In the genomic region with DNA sequence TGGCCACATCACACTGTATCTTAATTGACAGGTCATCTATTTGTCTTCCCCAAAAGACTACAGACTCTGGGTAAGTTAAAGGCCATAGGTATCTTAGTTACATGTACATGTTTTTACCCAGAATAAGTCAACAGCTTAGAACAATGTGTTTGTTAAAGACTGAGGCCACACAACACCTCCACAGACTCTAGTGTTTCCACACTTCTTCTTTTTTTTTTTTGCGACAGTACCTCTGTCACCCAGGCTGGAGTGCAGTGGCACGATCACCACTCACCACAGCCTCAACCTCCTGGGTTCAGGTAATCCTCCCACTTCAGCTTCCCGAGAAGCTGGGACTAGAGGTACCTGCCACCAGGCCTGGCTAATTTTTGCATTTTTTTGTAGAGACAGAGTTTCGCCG, we compare ENCODE assay signal across 10 cellular contexts. TPM values are rescaled to one million over a fixed set of nuclear protein-coding genes. Genes with fewer than 3 reads are reported as not detected.
DNase-seq lines count a peak whose midpoint lies in the region; ATAC-seq and TF ChIP-seq lines count a peak whose summit lies in the region.
"Had no signal": no experiment of that assay in that cellular context is flagged by ENCODE, and none has a peak within 500 bp of the region (broad histone marks: within the 10 kb centered on the region; RNA-seq: fewer than 3 reads in every experiment).

No MANE protein-coding gene starts in this region.

- peaks cover 25% of the 10 kb centered on the region for H3K36me3 ChIP-seq in left ventricle myocardium inferior
- no peaks in the 10 kb centered on the region for H3K36me3 ChIP-seq in hepatocyte (replicated peaks; ENCODE audit: insufficient read depth, low read depth)
- peaks cover 5 to 35% (median 13%) of the 10 kb centered on the region in 3 donors for H3K36me3 ChIP-seq in tibial artery

- POLR2A ChIA-PET in T-cell (lab: Charles Lee), result interaction anchor here in 1 of 2 donors (0.6 to 0.7 kb wide), 3 partner anchors 21 to 483 kb away, joined by 5 to 8 read pairs (median 5); no protein-coding TSS in a partner anchor

- CTCF ChIA-PET in T-cell (lab: Charles Lee), result interaction anchor here in 1 of 2 donors (5.5 kb wide), 1 partner anchor 17 kb away, joined by 49 read pairs; a partner anchor contains a TSS

- intact Hi-C loops in left ventricle myocardium inferior (cut with micrococcal nuclease) (no loop called here), Right ventricle myocardium superior (cut with DNase I) (no loop called here), tibial artery (cut with DNase I; ENCODE audit: low total_unique reads) (loop anchor here (5.0 to 10.0 kb wide), 3 partner anchors 36 to 1628 kb away; a partner anchor contains a TSS), posterior vena cava (cut with DNase I) (no loop called here)

- no peak overlapping the region for H2AFZ ChIP-seq in hepatocyte

- H3K4me1 Mint-ChIP-seq in T-cell, result peaks cover 37 to 48% (median 45%) of the 10 kb centered on the region in 3 donors
- peaks cover 11% of the 10 kb centered on the region for H3K4me1 Mint-ChIP-seq in endothelial cell (ENCODE audit: unreplicated experiment)

- H3K9me3 ChIP-seq in left ventricle myocardium inferior (replicated peaks) (no peaks in the 10 kb centered on the region), hepatocyte (ENCODE audit: low read depth) (no peaks in the 10 kb centered on the region), tibial artery (no peaks in the 10 kb centered on the region)

- no peaks in the 10 kb centered on the region for H3K27me3 ChIP-seq in left ventricle myocardium inferior (ENCODE audit: low read depth)
- no peaks in the 10 kb centered on the region for H3K27me3 ChIP-seq in hepatocyte
- H3K27me3 ChIP-seq in tibial artery, result no peaks in the 10 kb centered on the region

- H3K36me3 Mint-ChIP-seq in T-cell (peaks cover 10% of the 10 kb centered on the region), endothelial cell (ENCODE audit: low read depth, unreplicated experiment) (peaks cover 7% of the 10 kb centered on the region)

- H3K4me1 ChIP-seq in left ventricle myocardium inferior, result peaks cover 33% of the 10 kb centered on the region
- H3K4me1 ChIP-seq in hepatocyte (ENCODE audit: insufficient read depth), result peaks cover 15% of the 10 kb centered on the region
- H3K4me1 ChIP-seq in tibial artery, result peaks cover 0 to 22% (median 15%) of the 10 kb centered on the region in 4 donors

- ATAC-seq in Right ventricle myocardium superior (ENCODE audit: poor library complexity) (no peak), T-cell (replicated peaks in 1 of 4) (no peak)

- H4K20me1 ChIP-seq in hepatocyte (ENCODE audit: insufficient read depth, poor library complexity, severe bottlenecking), result no peaks in the 10 kb centered on the region

- TF ChIP-seq CTCF in left ventricle myocardium inferior (IDR thresholded peaks at IDR 0.05; ENCODE audit: borderline replicate concordance), result no peak
- no peak for TF ChIP-seq CTCF in hepatocyte (IDR thresholded peaks at IDR 0.05; ENCODE audit: poor library complexity)
- TF ChIP-seq CTCF in tibial artery (IDR thresholded peaks at IDR 0.05), result no peak
- no peak for TF ChIP-seq CTCF in endothelial cell (IDR thresholded peaks at IDR 0.05; ENCODE audit: unreplicated experiment)

- H3K9me2 ChIP-seq in hepatocyte (replicated peaks; ENCODE audit: insufficient read depth), result no peaks in the 10 kb centered on the region

- peak overlapping the region; percentile 79 for H3K4me2 ChIP-seq in hepatocyte

- DNase-seq in left ventricle myocardium inferior (no peak), Right ventricle myocardium superior (no peak), T-cell (no peak), hepatocyte (ENCODE audit: low spot score) (no peak), tibial artery (no peak), posterior vena cava (ENCODE audit: low spot score) (no peak), endothelial cell (ENCODE audit: low spot score) (no peak)
- no peak for DNase-seq in effector CD8-positive, alpha-beta T cell (lab: John Stamatoyannopoulos, UW)
- DNase-seq: caudate nucleus had no signal

- H3K27ac Mint-ChIP-seq in T-cell, result peak overlapping the region in 1 of 2 donors; percentile 39
- H3K27ac Mint-ChIP-seq in endothelial cell (ENCODE audit: unreplicated experiment), result no peak overlapping the region

- H3K27ac ChIP-seq in left ventricle myocardium inferior (replicated peaks) (no peak overlapping the region), hepatocyte (no peak overlapping the region), tibial artery (peak overlapping the region in 1 of 2 donors; percentile 93)

- H3K9me3 Mint-ChIP-seq in T-cell, result no peaks in the 10 kb centered on the region
- no peaks in the 10 kb centered on the region for H3K9me3 Mint-ChIP-seq in endothelial cell (ENCODE audit: unreplicated experiment)
- H3K9me3 Mint-ChIP-seq: T-helper 1 cell treated with Interleukin-12 subunit alpha and Interleukin-12 subunit beta and Interleukin-4 antibody, amounts not matched to agents 30 μg/mL and 1 μg/mL, for 36 hours had no signal

- H3K4me3 ChIP-seq in left ventricle myocardium inferior, result peak overlapping the region; percentile 93
- no peak overlapping the region for H3K4me3 ChIP-seq in hepatocyte
- peak overlapping the region; percentile 66 to 74 for H3K4me3 ChIP-seq in tibial artery

- no peaks in the 10 kb centered on the region for H3K27me3 Mint-ChIP-seq in T-cell
- H3K27me3 Mint-ChIP-seq in endothelial cell (ENCODE audit: unreplicated experiment), result peaks cover 5% of the 10 kb centered on the region

- H3K79me2 ChIP-seq in hepatocyte, result peaks cover 26% of the 10 kb centered on the region

- H3K4me3 Mint-ChIP-seq in T-cell, result peak overlapping the region; percentile 41 to 81 (median 43)
- H3K4me3 Mint-ChIP-seq in endothelial cell (ENCODE audit: unreplicated experiment), result no peak overlapping the region

- 80% methylated on average over 5 of the region's 5 CpGs for WGBS in hepatocyte (ENCODE audit: low lambda C conversion rate, missing lambda C conversion rate)

RNA-seq across cellular contexts. Expression of a gene that starts 1.3 kb away (rescaled TPM):
- total RNA-seq in left ventricle myocardium inferior, result 29.3 TPM
- 28.1 TPM for total RNA-seq in Right ventricle myocardium superior
- total RNA-seq in T-cell, result 10 to 100 TPM in 3 of 5 donors, 1 to 10 TPM in 2; 6.3 to 19.1 (median 13.4) TPM
- total RNA-seq in hepatocyte, result 21.8 and 23.5 TPM in 2 replicates
- 27.4 TPM in 2 replicates for polyA plus RNA-seq in hepatocyte
- total RNA-seq in posterior vena cava, result 10 to 100 TPM; 18.2 to 23.4 TPM
- 20.4 TPM for total RNA-seq in endothelial cell (ENCODE audit: unreplicated experiment)

RNA-seq across cellular contexts. Expression of a gene that starts 1.9 kb away (rescaled TPM):
- total RNA-seq in left ventricle myocardium inferior (4.2 TPM), Right ventricle myocardium superior (3.3 TPM), T-cell (10 to 100 TPM in 3 of 5 donors, 1 to 10 TPM in 2; 6.3 to 16.5 (median 13.2) TPM), hepatocyte (8.3 and 8.7 TPM in 2 replicates), posterior vena cava (1 to 10 TPM; 6.0 to 6.7 TPM), endothelial cell (ENCODE audit: unreplicated experiment) (3.1 TPM)
- 6.8 and 8.4 TPM in 2 replicates for polyA plus RNA-seq in hepatocyte

RNA-seq across cellular contexts. Expression of a gene that starts 16.7 kb away (rescaled TPM):
- total RNA-seq in left ventricle myocardium inferior (84.5 TPM), Right ventricle myocardium superior (90.1 TPM), T-cell (100 to 1,000 TPM; 177 to 204 (median 191) TPM), hepatocyte (419 and 585 TPM in 2 replicates), posterior vena cava (100 to 1,000 TPM; 167 to 176 TPM), endothelial cell (ENCODE audit: unreplicated experiment) (230 TPM)
- 434 and 442 TPM in 2 replicates for polyA plus RNA-seq in hepatocyte

RNA-seq across cellular contexts. Expression of a gene that starts 35.1 kb away (rescaled TPM):
- total RNA-seq in left ventricle myocardium inferior (91.1 TPM), Right ventricle myocardium superior (108 TPM), T-cell (100 to 1,000 TPM in 1 of 5 donors, 10 to 100 TPM in 4; 79.0 to 109 (median 95.4) TPM), hepatocyte (102 and 110 TPM in 2 replicates), posterior vena cava (100 to 1,000 TPM; 131 to 175 TPM), endothelial cell (ENCODE audit: unreplicated experiment) (116 TPM)
- polyA plus RNA-seq in hepatocyte, result 176 and 177 TPM in 2 replicates

RNA-seq across cellular contexts. Expression of a gene that starts 35.3 kb away (rescaled TPM):
- total RNA-seq in left ventricle myocardium inferior, result 0.63 TPM
- 0.67 TPM for total RNA-seq in Right ventricle myocardium superior
- total RNA-seq in T-cell, result 1 to 10 TPM in 1 of 5 donors, under 1 TPM in 3, not detected in 1; 0.18 to 1.6 (median 0.74) TPM
- total RNA-seq in hepatocyte, result 0.23 and 0.24 TPM in 2 replicates
- polyA plus RNA-seq in hepatocyte, result 0.13 and 0.61 TPM in 2 replicates
- total RNA-seq in posterior vena cava, result 1 to 10 TPM; 1.3 to 3.0 TPM
- 0.54 TPM for total RNA-seq in endothelial cell (ENCODE audit: unreplicated experiment)
